ENCODE assay signal across 8 cellular contexts in genomic region chr1:62508187-62508758, GRCh38.
DNase-seq lines count a peak whose midpoint lies in the region; ATAC-seq and TF ChIP-seq lines count a peak whose summit lies in the region.

No MANE protein-coding gene starts in this region.

- no TSS peak for BruUV-seq in OCI-LY7 (replicated peaks; lab: Mats Ljungman, UMichigan)

- no peaks in the 10 kb centered on the region for H3K4me1 ChIP-seq in CD4-positive, alpha-beta memory T cell (ENCODE audit: insufficient read depth, low read length)
- H3K4me1 ChIP-seq in OCI-LY7 (ENCODE audit: insufficient read depth, low read length, poor library complexity, severe bottlenecking): no peaks in the 10 kb centered on the region

- peak in 4 of 5 donors; percentile 7 to 35 (median 16) for DNase-seq in CD4-positive, alpha-beta memory T cell
- DNase-seq in H7: peak; percentile 13
- DNase-seq in OCI-LY7 (ENCODE audit: low spot score): peak; percentile 42
- DNase-seq in endothelial cell (ENCODE audit: low spot score): no peak
- DNase-seq in non-pigmented ciliary epithelial cell (ENCODE audit: low read depth): peak; percentile 18
- DNase-seq in OCI-M2 (lab: John Stamatoyannopoulos, UW; ENCODE audit: unreplicated experiment): no peak
- no peak for DNase-seq in stimulated activated naive CD4-positive, alpha-beta T cell treated with Interleukin-2 at 50 U/mL for 16 hours (lab: John Stamatoyannopoulos, UW)

- H3K4me1 Mint-ChIP-seq in CD4-positive, alpha-beta memory T cell: no peaks in the 10 kb centered on the region
- H3K4me1 Mint-ChIP-seq in endothelial cell (ENCODE audit: unreplicated experiment): no peaks in the 10 kb centered on the region

- H3K36me3 Mint-ChIP-seq in CD4-positive, alpha-beta memory T cell: peaks cover 9 to 15% of the 10 kb centered on the region in 2 donors
- no peaks in the 10 kb centered on the region for H3K36me3 Mint-ChIP-seq in endothelial cell (ENCODE audit: low read depth, unreplicated experiment)

- intact Hi-C loops in CD4-positive, alpha-beta memory T cell (cut with micrococcal nuclease): no loop called here
- intact Hi-C loops in OCI-LY7 (cut with micrococcal nuclease; ENCODE audit: unreplicated experiment): no loop called here

- no peaks in the 10 kb centered on the region for H3K27me3 ChIP-seq in CD4-positive, alpha-beta memory T cell (ENCODE audit: insufficient read depth, low read length)
- no peaks in the 10 kb centered on the region for H3K27me3 ChIP-seq in H7 (ENCODE audit: control insufficient read depth, insufficient read depth, low read length)

- no peaks in the 10 kb centered on the region for H3K36me3 ChIP-seq in CD4-positive, alpha-beta memory T cell (ENCODE audit: insufficient read depth, low read length)
- H3K36me3 ChIP-seq in H7 (replicated peaks; ENCODE audit: control insufficient read depth, insufficient read depth, low read length) (no peaks in the 10 kb centered on the region), OCI-LY7 (ENCODE audit: insufficient read depth, low read length) (0 out of 2 replicates have a peak, but pooled peaks cover 6% of the 10 kb centered on the region)

- CTCF ChIA-PET in CD4-positive, alpha-beta memory T cell (lab: Charles Lee; ENCODE audit: partially characterized antibody): interaction anchor here (0.8 to 7.7 kb wide), 7 partner anchors 9 to 272 kb away, joined by 3 to 100 read pairs (median 4); no protein-coding TSS in a partner anchor
- CTCF ChIA-PET in OCI-LY7 (lab: Charles Lee; ENCODE audit: unreplicated experiment): no interaction called here

- H3K9me3 Mint-ChIP-seq in CD4-positive, alpha-beta memory T cell: no peaks in the 10 kb centered on the region
- no peaks in the 10 kb centered on the region for H3K9me3 Mint-ChIP-seq in endothelial cell (ENCODE audit: unreplicated experiment)

- no peaks in the 10 kb centered on the region for H4K20me1 ChIP-seq in OCI-LY7 (ENCODE audit: insufficient read depth, low read length)

- no peak overlapping the region for H2AFZ ChIP-seq in OCI-LY7 (ENCODE audit: low read length)

- no peak overlapping the region for H3K27ac Mint-ChIP-seq in CD4-positive, alpha-beta memory T cell
- H3K27ac Mint-ChIP-seq in endothelial cell (ENCODE audit: unreplicated experiment): no peak overlapping the region

- H3K4me3 Mint-ChIP-seq in CD4-positive, alpha-beta memory T cell: no peak overlapping the region
- H3K4me3 Mint-ChIP-seq in endothelial cell (ENCODE audit: unreplicated experiment): no peak overlapping the region

- no peaks in the 10 kb centered on the region for H3K9me2 ChIP-seq in OCI-LY7 (ENCODE audit: insufficient read depth, low read length)

- H3K4me2 ChIP-seq in OCI-LY7 (ENCODE audit: low read length): no peak overlapping the region

- H3K4me3 ChIP-seq in CD4-positive, alpha-beta memory T cell (ENCODE audit: low read length in 2 of 2): no peak overlapping the region
- H3K4me3 ChIP-seq in H7 (ENCODE audit: insufficient read depth, low read depth, low read length) (no peak overlapping the region), OCI-LY7 (ENCODE audit: low read depth, low read length, poor library complexity, severe bottlenecking) (no peak overlapping the region)

- no peak overlapping the region for H3K27ac ChIP-seq in CD4-positive, alpha-beta memory T cell (ENCODE audit: low read depth, low read length)
- H3K27ac ChIP-seq in OCI-LY7 (ENCODE audit: low read depth, low read length, poor library complexity, severe bottlenecking): no peak overlapping the region

- ATAC-seq in HG02884 (IDR thresholded peaks at IDR 0.05; ENCODE audit: unreplicated experiment): no peak

- H3K27me3 Mint-ChIP-seq in CD4-positive, alpha-beta memory T cell: no peaks in the 10 kb centered on the region
- H3K27me3 Mint-ChIP-seq in endothelial cell (ENCODE audit: unreplicated experiment): peaks cover 2% of the 10 kb centered on the region

- no peaks in the 10 kb centered on the region for H3K9me3 ChIP-seq in CD4-positive, alpha-beta memory T cell (ENCODE audit: control insufficient read depth in 1 of 2, low read length in 2 of 2)
- no peaks in the 10 kb centered on the region for H3K9me3 ChIP-seq in OCI-LY7 (ENCODE audit: low read length)

- TF ChIP-seq CTCF in OCI-LY7 (conservative IDR thresholded peaks at IDR 0.05; ENCODE audit: low read length): peak; percentile 88
- peak; percentile 33 for TF ChIP-seq CTCF in endothelial cell (IDR thresholded peaks at IDR 0.05; ENCODE audit: unreplicated experiment)

- no peaks in the 10 kb centered on the region for H3K79me2 ChIP-seq in OCI-LY7 (ENCODE audit: insufficient read depth, low read depth, low read length)

- POLR2A ChIA-PET in CD4-positive, alpha-beta memory T cell (lab: Charles Lee; ENCODE audit: partially characterized antibody): no interaction called here
- POLR2A ChIA-PET in OCI-LY7 (lab: Charles Lee): interaction anchor here (1.0 kb wide), 1 partner anchor 14 kb away, joined by 3 read pairs; no protein-coding TSS in a partner anchor

Comparison
In these comparisons a context has a peak if more than half of its experiments do, and no peak if none do; other contexts are left out.
1. DNase-seq: peak in CD4-positive, alpha-beta memory T cell (4 of 5), H7 (single experiment), OCI-LY7 (single experiment) and non-pigmented ciliary epithelial cell (single experiment); none in endothelial cell (single experiment), OCI-M2 (single experiment) and stimulated activated naive CD4-positive, alpha-beta T cell treated with Interleukin-2 at 50 U/mL for 16 hours (single experiment).